In genomic region chr21:42341776-42342542, GRCh38 we compare ENCODE assay signal across 1 cellular context.
TF ChIP-seq lines count a peak whose summit lies in the region.

No MANE protein-coding gene starts in this region.

TF ChIP-seq in SK-N-SH, 30 proteins besides CTCF, POLR2A, EP300 and RAD21 (continued from another document):
- TF ChIP-seq, protein P1, sequence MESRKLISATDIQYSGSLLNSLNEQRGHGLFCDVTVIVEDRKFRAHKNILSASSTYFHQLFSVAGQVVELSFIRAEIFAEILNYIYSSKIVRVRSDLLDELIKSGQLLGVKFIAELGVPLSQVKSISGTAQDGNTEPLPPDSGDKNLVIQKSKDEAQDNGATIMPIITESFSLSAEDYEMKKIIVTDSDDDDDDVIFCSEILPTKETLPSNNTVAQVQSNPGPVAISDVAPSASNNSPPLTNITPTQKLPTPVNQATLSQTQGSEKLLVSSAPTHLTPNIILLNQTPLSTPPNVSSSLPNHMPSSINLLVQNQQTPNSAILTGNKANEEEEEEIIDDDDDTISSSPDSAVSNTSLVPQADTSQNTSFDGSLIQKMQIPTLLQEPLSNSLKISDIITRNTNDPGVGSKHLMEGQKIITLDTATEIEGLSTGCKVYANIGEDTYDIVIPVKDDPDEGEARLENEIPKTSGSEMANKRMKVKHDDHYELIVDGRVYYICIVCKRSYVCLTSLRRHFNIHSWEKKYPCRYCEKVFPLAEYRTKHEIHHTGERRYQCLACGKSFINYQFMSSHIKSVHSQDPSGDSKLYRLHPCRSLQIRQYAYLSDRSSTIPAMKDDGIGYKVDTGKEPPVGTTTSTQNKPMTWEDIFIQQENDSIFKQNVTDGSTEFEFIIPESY (IDR thresholded peaks at IDR 0.05; ENCODE audit: borderline replicate concordance, low read depth), result no peak
- TF ChIP-seq FOSL2 (IDR thresholded peaks at IDR 0.05; ENCODE audit: borderline replicate concordance, low read depth), result no peak
- TF ChIP-seq SMC3 (IDR thresholded peaks at IDR 0.05; ENCODE audit: low read depth, low read length), result no peak
- no peak for TF ChIP-seq TAF1 (IDR thresholded peaks at IDR 0.05; ENCODE audit: borderline replicate concordance, low read depth, low read length)
- no peak for TF ChIP-seq FOXM1 (IDR thresholded peaks at IDR 0.05; ENCODE audit: low read depth)
